In genomic region chr20:29325304-29325640, GRCh38 we compare ENCODE assay signal across 22 cellular contexts.
"Had no signal": no experiment of that assay in that cellular context is flagged by ENCODE, and none has a peak within 500 bp of the region (broad histone marks: within the 10 kb centered on the region; RNA-seq: fewer than 3 reads in every experiment).

No MANE protein-coding gene starts in this region.

- H3K36me3 Mint-ChIP-seq: memory B cell had no signal

- H3K36me3 ChIP-seq: ascending aorta, brain microvascular endothelial cell, pancreas, right atrium auricular region, spleen, tibial artery had no signal

- H3K27ac ChIP-seq: ascending aorta, brain microvascular endothelial cell, pancreas, psoas muscle, right atrium auricular region, spleen, tibial artery had no signal

- H3K4me1 ChIP-seq: ascending aorta, pancreas, psoas muscle, right atrium auricular region, tibial artery had no signal

- H3K27me3 ChIP-seq: ascending aorta, brain microvascular endothelial cell, pancreas, right atrium auricular region had no signal

- H3K27ac Mint-ChIP-seq: activated CD8-positive, alpha-beta memory T cell treated with anti-CD3 and anti-CD28 coated beads, Interleukin-2, amount 10 ng/mL, durations not matched to agents 7 days and 5 days; activated CD8-positive, alpha-beta T cell treated with anti-CD3 and anti-CD28 coated beads for 36 hours; activated T-helper 2 cell treated with anti-CD3 and anti-CD28 coated beads, Interferon-gamma antibody, Interleukin-2, Interleukin-4, amounts not matched to agents 10 μg/mL and 5 μg/mL and 100 μg/mL, durations not matched to agents 14 hours and 24 hours and 36 hours; memory B cell; nephron progenitor cell had no signal

- DNase-seq: activated CD4-positive, alpha-beta T cell treated with anti-CD3 and anti-CD28 coated beads for 48 hours; activated CD4-positive, CD25-positive, alpha-beta regulatory T cell; activated CD8-positive, alpha-beta memory T cell treated with anti-CD3 and anti-CD28 coated beads, Interleukin-2, amount 10 ng/mL, durations not matched to agents 7 days and 5 days; activated CD8-positive, alpha-beta T cell treated with anti-CD3 and anti-CD28 coated beads for 36 hours; activated naive CD4-positive, alpha-beta T cell; brain microvascular endothelial cell; caudate nucleus; dermis blood vessel endothelial cell; effector memory CD4-positive, alpha-beta T cell; hypothalamus; nephron progenitor cell; psoas muscle; spleen; stimulated activated CD4-positive, alpha-beta T cell treated with anti-CD3 and anti-CD28 coated beads, Interleukin-4, amount 100 ng/mL, for 1 hour; stimulated activated naive CD4-positive, alpha-beta T cell treated with Interleukin-2 at 50 U/mL for 16 hours; substantia nigra; tibial artery had no signal

- H3K4me3 ChIP-seq: ascending aorta, pancreas, psoas muscle, right atrium auricular region, spleen, tibial artery had no signal

- H3K9me3 ChIP-seq: pancreas, psoas muscle had no signal

- H3K27me3 Mint-ChIP-seq: activated CD8-positive, alpha-beta T cell treated with anti-CD3 and anti-CD28 coated beads for 36 hours had no signal

- ATAC-seq: activated CD8-positive, alpha-beta memory T cell treated with anti-CD3 and anti-CD28 coated beads, Interleukin-2, amount 10 ng/mL, durations not matched to agents 7 days and 5 days; activated CD8-positive, alpha-beta T cell treated with anti-CD3 and anti-CD28 coated beads for 36 hours; pancreas; psoas muscle had no signal

- H3K4me3 Mint-ChIP-seq: activated CD8-positive, alpha-beta memory T cell treated with anti-CD3 and anti-CD28 coated beads, Interleukin-2, amount 10 ng/mL, durations not matched to agents 7 days and 5 days; activated CD8-positive, alpha-beta T cell treated with anti-CD3 and anti-CD28 coated beads for 36 hours; memory B cell; nephron progenitor cell had no signal

- H3K4me1 Mint-ChIP-seq: activated CD8-positive, alpha-beta memory T cell treated with anti-CD3 and anti-CD28 coated beads, Interleukin-2, amount 10 ng/mL, durations not matched to agents 7 days and 5 days; nephron progenitor cell had no signal
